In genomic region chr17:17960500-17961050, GRCh38 we compare ENCODE assay signal across 14 cellular contexts. TPM values are rescaled to one million over a fixed set of nuclear protein-coding genes. Genes with fewer than 3 reads are reported as not detected.
A peak's percentile ranks its signal among the peaks of the same experiment; 100 is the strongest.
DNase-seq lines count a peak whose midpoint lies in the region; ATAC-seq and TF ChIP-seq lines count a peak whose summit lies in the region.
"Had no signal": no experiment of that assay in that cellular context is flagged by ENCODE, and none has a peak within 500 bp of the region (broad histone marks: within the 10 kb centered on the region; RNA-seq: fewer than 3 reads in every experiment).

No MANE protein-coding gene starts in this region.

- no peak for TF ChIP-seq CTCF in foreskin keratinocyte (conservative IDR thresholded peaks at IDR 0.05)

- DNase-seq in HEK293T (ENCODE audit: extremely low spot score): no peak
- no peak for DNase-seq in activated CD4-positive, alpha-beta memory T cell treated with anti-CD3 and anti-CD28 coated beads, Interleukin-2, amount 10 ng/mL, durations not matched to agents 7 days and 5 days
- DNase-seq in foreskin keratinocyte: no peak
- no peak for DNase-seq in stimulated activated effector memory CD8-positive, alpha-beta T cell treated with anti-CD3 and anti-CD28 coated beads, Interleukin-12 subunit alpha, Interleukin-12 subunit beta, amount 100 ng/mL, for 72 hours (ENCODE audit: low spot score in 2 of 2)
- DNase-seq in glomerular visceral epithelial cell (ENCODE audit: extremely low spot score): no peak
- no peak for DNase-seq in RKO (ENCODE audit: low spot score)
- DNase-seq: activated CD4-positive, alpha-beta T cell treated with anti-CD3 and anti-CD28 coated beads, Interleukin-2, amount 50 U/mL, for 4 hours; DND-41; gastrocnemius medialis; H9; NCI-H226; right cardiac atrium had no signal

- H3K4me1 Mint-ChIP-seq in activated CD4-positive, alpha-beta memory T cell treated with anti-CD3 and anti-CD28 coated beads, Interleukin-2, amount 10 ng/mL, durations not matched to agents 7 days and 5 days: peaks cover 69% of the 10 kb centered on the region
- H3K4me1 Mint-ChIP-seq in stimulated activated effector memory CD8-positive, alpha-beta T cell treated with anti-CD3 and anti-CD28 coated beads, Interleukin-12 subunit alpha, Interleukin-12 subunit beta, amount 100 ng/mL, for 72 hours: peaks cover 54% of the 10 kb centered on the region

- peaks cover 21% of the 10 kb centered on the region for H3K36me3 Mint-ChIP-seq in activated CD4-positive, alpha-beta memory T cell treated with anti-CD3 and anti-CD28 coated beads, Interleukin-2, amount 10 ng/mL, durations not matched to agents 7 days and 5 days (ENCODE audit: low read depth)
- peaks cover 20% of the 10 kb centered on the region for H3K36me3 Mint-ChIP-seq in stimulated activated effector memory CD8-positive, alpha-beta T cell treated with anti-CD3 and anti-CD28 coated beads, Interleukin-12 subunit alpha, Interleukin-12 subunit beta, amount 100 ng/mL, for 72 hours

- H3K27ac Mint-ChIP-seq in activated CD4-positive, alpha-beta memory T cell treated with anti-CD3 and anti-CD28 coated beads, Interleukin-2, amount 10 ng/mL, durations not matched to agents 7 days and 5 days: peak overlapping the region; percentile 98
- peak overlapping the region; percentile 99 for H3K27ac Mint-ChIP-seq in stimulated activated effector memory CD8-positive, alpha-beta T cell treated with anti-CD3 and anti-CD28 coated beads, Interleukin-12 subunit alpha, Interleukin-12 subunit beta, amount 100 ng/mL, for 72 hours
- H3K27ac Mint-ChIP-seq: H9 had no signal

- H3K4me3 Mint-ChIP-seq in activated CD4-positive, alpha-beta memory T cell treated with anti-CD3 and anti-CD28 coated beads, Interleukin-2, amount 10 ng/mL, durations not matched to agents 7 days and 5 days: peak overlapping the region; percentile 76
- H3K4me3 Mint-ChIP-seq in stimulated activated effector memory CD8-positive, alpha-beta T cell treated with anti-CD3 and anti-CD28 coated beads, Interleukin-12 subunit alpha, Interleukin-12 subunit beta, amount 100 ng/mL, for 72 hours: peak overlapping the region; percentile 73
- H3K4me3 Mint-ChIP-seq: H9 had no signal

- peak overlapping the region; percentile 92 for H3K27ac ChIP-seq in foreskin keratinocyte

- no peak for ATAC-seq in foreskin keratinocyte
- no peak for ATAC-seq in stimulated activated effector memory CD8-positive, alpha-beta T cell treated with anti-CD3 and anti-CD28 coated beads, Interleukin-12 subunit alpha, Interleukin-12 subunit beta, amount 100 ng/mL, for 72 hours
- no peak for ATAC-seq in GM19328 (IDR thresholded peaks at IDR 0.05; ENCODE audit: unreplicated experiment)
- ATAC-seq: gastrocnemius medialis, Right ventricle myocardium inferior had no signal

- no peaks in the 10 kb centered on the region for H3K27me3 ChIP-seq in foreskin keratinocyte
- H3K27me3 ChIP-seq: gastrocnemius medialis had no signal

- POLR2A ChIA-PET in HEK293T (lab: Yijun Ruan, JAX): interaction anchor here (1.9 kb wide), 1 partner anchor 12 kb away, joined by 14 read pairs; the partner anchor contains the start of genes DRC3 and TOM1L2
- POLR2A ChIA-PET in activated CD4-positive, alpha-beta memory T cell treated with anti-CD3 and anti-CD28 coated beads, Interleukin-2, amount 10 ng/mL, durations not matched to agents 7 days and 5 days (lab: Charles Lee): interaction anchor here (0.6 to 6.1 kb wide), 10 partner anchors 12 to 278 kb away, joined by 3 to 102 read pairs (median 6); partner anchors contain the start of genes ALKBH5, DRC3, SREBF1 and TOM1L2

- peaks cover 2% of the 10 kb centered on the region for H3K9me3 Mint-ChIP-seq in activated CD4-positive, alpha-beta memory T cell treated with anti-CD3 and anti-CD28 coated beads, Interleukin-2, amount 10 ng/mL, durations not matched to agents 7 days and 5 days
- no peaks in the 10 kb centered on the region for H3K9me3 Mint-ChIP-seq in stimulated activated effector memory CD8-positive, alpha-beta T cell treated with anti-CD3 and anti-CD28 coated beads, Interleukin-12 subunit alpha, Interleukin-12 subunit beta, amount 100 ng/mL, for 72 hours
- H3K9me3 Mint-ChIP-seq: H9 had no signal

- H3K4me1 ChIP-seq in foreskin keratinocyte: peaks cover 16% of the 10 kb centered on the region

- CTCF ChIA-PET in HEK293T (lab: Yijun Ruan, JAX): interaction anchor here (0.8 kb wide), 1 partner anchor 12 kb away, joined by 3 read pairs; the partner anchor contains the start of genes DRC3 and TOM1L2
- CTCF ChIA-PET in activated CD4-positive, alpha-beta memory T cell treated with anti-CD3 and anti-CD28 coated beads, Interleukin-2, amount 10 ng/mL, durations not matched to agents 7 days and 5 days (lab: Charles Lee): interaction anchor here (2.9 to 3.4 kb wide), 2 partner anchors 12 to 73 kb away, joined by 13 to 37 read pairs; partner anchors contain the start of genes DRC3 and TOM1L2

- no peaks in the 10 kb centered on the region for H3K27me3 Mint-ChIP-seq in activated CD4-positive, alpha-beta memory T cell treated with anti-CD3 and anti-CD28 coated beads, Interleukin-2, amount 10 ng/mL, durations not matched to agents 7 days and 5 days

TF ChIP-seq in HEK293T, 16 proteins besides CTCF, POLR2A, EP300 and RAD21:
- TF ChIP-seq LEF1 (IDR thresholded peaks at IDR 0.05; ENCODE audit: borderline replicate concordance): no peak
- no peak for TF ChIP-seq FOXM1 (IDR thresholded peaks at IDR 0.05; ENCODE audit: borderline replicate concordance)
- peak; percentile 65 for TF ChIP-seq PKNOX1 (IDR thresholded peaks at IDR 0.05)

RNA-seq across cellular contexts. Expression of gene TOM1L2, which starts 11.6 kb away (rescaled TPM):
- total RNA-seq in activated CD4-positive, alpha-beta memory T cell treated with anti-CD3 and anti-CD28 coated beads, Interleukin-2, amount 10 ng/mL, durations not matched to agents 7 days and 5 days: 10 to 100 TPM; 29.3 to 30.3 TPM
- total RNA-seq in foreskin keratinocyte: 28.2 and 32.3 TPM in 2 replicates
- polyA plus RNA-seq in foreskin keratinocyte: 14.2 and 14.4 TPM in 2 replicates

RNA-seq across cellular contexts. Expression of gene DRC3, which starts 12.1 kb away (rescaled TPM):
- not detected for total RNA-seq in activated CD4-positive, alpha-beta memory T cell treated with anti-CD3 and anti-CD28 coated beads, Interleukin-2, amount 10 ng/mL, durations not matched to agents 7 days and 5 days
- 0.42 and 0.54 TPM in 2 replicates for total RNA-seq in foreskin keratinocyte
- 0.13 and 0.28 TPM in 2 replicates for polyA plus RNA-seq in foreskin keratinocyte
